In the genomic region with DNA sequence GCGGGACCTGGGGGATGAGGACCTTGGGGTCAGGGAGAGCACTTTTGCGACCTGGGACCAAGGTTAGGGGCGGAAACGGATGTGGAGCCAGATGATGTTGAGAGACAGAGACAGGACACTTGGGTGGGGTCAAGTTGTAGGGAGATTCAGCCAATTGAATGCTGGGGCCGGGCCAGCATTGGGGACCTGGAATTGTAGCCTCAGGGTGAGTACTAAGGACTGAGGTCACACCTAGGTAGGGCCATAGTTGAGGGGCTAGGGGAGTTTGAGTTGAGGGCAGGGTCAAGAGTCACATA, we compare ENCODE assay signal across 10 cellular contexts. TPM values are rescaled to one million over a fixed set of nuclear protein-coding genes. Genes with fewer than 3 reads are reported as not detected.
A peak's percentile ranks its signal among the peaks of the same experiment; 100 is the strongest.
DNase-seq lines count a peak whose midpoint lies in the region; ATAC-seq and TF ChIP-seq lines count a peak whose summit lies in the region.
"Had no signal": no experiment of that assay in that cellular context is flagged by ENCODE, and none has a peak within 500 bp of the region (broad histone marks: within the 10 kb centered on the region; RNA-seq: fewer than 3 reads in every experiment).

No MANE protein-coding gene starts in this region.

- H3K4me1 ChIP-seq in hepatocyte (ENCODE audit: insufficient read depth) (peaks cover 5% of the 10 kb centered on the region), spleen (peaks cover 5 to 20% (median 15%) of the 10 kb centered on the region in 6 donors)

- H4K20me1 ChIP-seq in hepatocyte (ENCODE audit: insufficient read depth, poor library complexity, severe bottlenecking) = no peaks in the 10 kb centered on the region

- H3K27me3 ChIP-seq in hepatocyte (no peaks in the 10 kb centered on the region), spleen (replicated peaks in 1 of 7) (no peaks in the 10 kb centered on the region)

- TF ChIP-seq CTCF in HFF-Myc (IDR thresholded peaks at IDR 0.05; ENCODE audit: low read depth, low read length, missing control alignments) = no peak
- no peak for TF ChIP-seq CTCF in WI38 (IDR thresholded peaks at IDR 0.05; ENCODE audit: low read depth, low read length)
- no peak for TF ChIP-seq CTCF in hepatocyte (IDR thresholded peaks at IDR 0.05; ENCODE audit: poor library complexity)
- no peak for TF ChIP-seq CTCF in spleen (IDR thresholded peaks at IDR 0.05 in 8 of 11, conservative IDR thresholded peaks at IDR 0.05 in 3 of 11)

- peak overlapping the region; percentile 80 for H3K4me2 ChIP-seq in hepatocyte

- H3K4me3 ChIP-seq in HFF-Myc (replicated peaks; ENCODE audit: low read depth, low read length) = peak overlapping the region; percentile 40
- peak overlapping the region; percentile 54 for H3K4me3 ChIP-seq in WI38 (ENCODE audit: low read depth, low read length)
- H3K4me3 ChIP-seq in hepatocyte = peak overlapping the region; percentile 0
- peak overlapping the region in 7 of 8 donors; percentile 21 to 99 (median 84) for H3K4me3 ChIP-seq in spleen

- WGBS in hepatocyte (ENCODE audit: low lambda C conversion rate, missing lambda C conversion rate) = 28% methylated on average over 5 of the region's 5 CpGs
- 30 to 45% (median 35%) methylated on average over 5 of the region's 5 CpGs for WGBS in spleen, 5 donors

- no peak for TF ChIP-seq POLR2A in spleen (IDR thresholded peaks at IDR 0.05)

- no peaks in the 10 kb centered on the region for H3K9me3 ChIP-seq in hepatocyte (ENCODE audit: low read depth)
- H3K9me3 ChIP-seq in spleen = no peaks in the 10 kb centered on the region

- no peak for DNase-seq in HFF-Myc (ENCODE audit: extremely low read depth, low read depth)
- DNase-seq in hepatocyte (ENCODE audit: low spot score) = no peak
- no peak for DNase-seq in spleen
- no peak for DNase-seq in SHP77 (lab: John Stamatoyannopoulos, UW)

- peaks cover 3% of the 10 kb centered on the region for H3K79me2 ChIP-seq in hepatocyte

- no peak for ATAC-seq in HG02759 (IDR thresholded peaks at IDR 0.05; ENCODE audit: unreplicated experiment)
- no peak for ATAC-seq in GM18868 (IDR thresholded peaks at IDR 0.05; ENCODE audit: unreplicated experiment)
- ATAC-seq in HG02798 (IDR thresholded peaks at IDR 0.05; ENCODE audit: poor library complexity, unreplicated experiment) = no peak

- H3K27ac ChIP-seq in hepatocyte (peak overlapping the region; percentile 67), spleen (peak overlapping the region in 7 of 8 donors; percentile 29 to 100 (median 99))

- H3K9me2 ChIP-seq in hepatocyte (replicated peaks; ENCODE audit: insufficient read depth) = no peaks in the 10 kb centered on the region

- no peaks in the 10 kb centered on the region for H3K36me3 ChIP-seq in hepatocyte (replicated peaks; ENCODE audit: insufficient read depth, low read depth)
- peaks cover 0 to 37% (median 11%) of the 10 kb centered on the region in 6 donors for H3K36me3 ChIP-seq in spleen

- intact Hi-C loops in spleen (cut with DNase I; ENCODE audit: low total_unique reads) = no loop called here

- H2AFZ ChIP-seq in hepatocyte = no peak overlapping the region

RNA-seq across cellular contexts. Expression of gene ALKBH7, which starts 1.2 kb away (rescaled TPM):
- total RNA-seq in hepatocyte (42.8 and 45.3 TPM in 2 replicates), spleen (10 to 100 TPM; 35.5 to 50.6 (median 42.5) TPM)
- polyA plus RNA-seq in hepatocyte (99.3 and 116 TPM in 2 replicates), spleen (10 to 100 TPM; 64.6 to 80.3 (median 68.3) TPM)

RNA-seq across cellular contexts. Expression of gene PSPN, which starts 2.0 kb away (rescaled TPM):
- 2.4 and 2.7 TPM in 2 replicates for total RNA-seq in hepatocyte
- polyA plus RNA-seq in hepatocyte = 1.5 and 2.7 TPM in 2 replicates
- total RNA-seq in spleen = 1 to 10 TPM; 1.3 to 2.2 (median 1.9) TPM
- 1 to 10 TPM in 1 of 3 donors, under 1 TPM in 2; 0.43 to 1.2 (median 0.53) TPM for polyA plus RNA-seq in spleen

RNA-seq across cellular contexts. Expression of gene CLPP, which starts 12.4 kb away (rescaled TPM):
- total RNA-seq in hepatocyte (52.8 and 69.5 TPM in 2 replicates), spleen (10 to 100 TPM; 45.3 to 68.6 (median 53.7) TPM)
- polyA plus RNA-seq in hepatocyte (93.6 and 106 TPM in 2 replicates), spleen (10 to 100 TPM; 43.6 to 66.4 (median 55.9) TPM)

RNA-seq across cellular contexts. Expression of gene GTF2F1, which starts 19.2 kb away (rescaled TPM):
- 47.5 and 52.1 TPM in 2 replicates for total RNA-seq in hepatocyte
- polyA plus RNA-seq in hepatocyte = 40.0 and 44.6 TPM in 2 replicates
- 10 to 100 TPM; 35.1 to 51.4 (median 42.3) TPM for total RNA-seq in spleen
- polyA plus RNA-seq in spleen = 10 to 100 TPM; 28.3 to 43.7 (median 35.2) TPM

RNA-seq across cellular contexts. Expression of gene ACER1, which starts 40.3 kb away (rescaled TPM):
- total RNA-seq in hepatocyte (not detected in 2 replicates), spleen (under 1 TPM in 2 of 7 donors, not detected in 5; 0.23 to 0.66 TPM)
- polyA plus RNA-seq in hepatocyte (not detected in 2 replicates), spleen (under 1 TPM; 0.11 to 0.19 (median 0.12) TPM)
- total RNA-seq: glomerular endothelial cell, LHCN-M2 had no signal

Comparison
In these comparisons a context has a peak if more than half of its experiments do, and no peak if none do; other contexts are left out.
1. H3K4me3 ChIP-seq: peak in every context shown above with its lines; median percentile 84 in spleen; 54 in WI38; 40 in HFF-Myc; 0 in hepatocyte.